8 cellular contexts compared by ENCODE assay signal in genomic region chr20:62603021-62603906, GRCh38. TPM values are rescaled to one million over a fixed set of nuclear protein-coding genes. Genes with fewer than 3 reads are reported as not detected.
A peak's percentile ranks its signal among the peaks of the same experiment; 100 is the strongest.
DNase-seq lines count a peak whose midpoint lies in the region; ATAC-seq, FAIRE-seq and TF ChIP-seq lines count a peak whose summit lies in the region.

No MANE protein-coding gene starts in this region.

- peak overlapping the region; percentile 81 for H4K91ac ChIP-seq in H1 (replicated peaks; ENCODE audit: insufficient read length, low read length)

- no peak overlapping the region for H3K23ac ChIP-seq in H1 (ENCODE audit: insufficient read length)

- H3K4me2 ChIP-seq in H1 (ENCODE audit: insufficient read depth in 1 of 2, low read depth in 2 of 2, low read length in 2 of 2) (no peak overlapping the region; a peak in 1 of 4 replicates), neural progenitor cell (no peak overlapping the region)

- POLR2A ChIA-PET in H1 (lab: Charles Lee; ENCODE audit: partially characterized antibody) = interaction anchor here (0.9 kb wide), 1 partner anchor 39 kb away, joined by 3 read pairs; the partner anchor contains the start of gene SLCO4A1

- H3K9ac ChIP-seq in H1 (replicated peaks in 1 of 4; ENCODE audit: extremely low read depth in 1 of 4, low read depth in 3 of 4, low read length in 3 of 4) (no peak overlapping the region), neural progenitor cell (no peak overlapping the region)

- peaks cover 12% of the 10 kb centered on the region for H3K27me3 Mint-ChIP-seq in neural progenitor cell (ENCODE audit: insufficient read depth, low read depth)

- ATAC-seq in activated CD4-positive, CD25-positive, alpha-beta regulatory T cell treated with anti-CD3 and anti-CD28 coated beads, Interleukin-2, amount 50 U/mL, for 24 hours = peak; percentile 51 to 61
- ATAC-seq in HG02678 (IDR thresholded peaks at IDR 0.05; ENCODE audit: unreplicated experiment) = no peak

- TF ChIP-seq RAD21 in H1 (IDR thresholded peaks at IDR 0.05 in 1 of 2, conservative IDR thresholded peaks at IDR 0.05 in 1 of 2; ENCODE audit: low read depth in 2 of 2, low read length in 2 of 2) = no peak

- H3K79me2 ChIP-seq in H1 (ENCODE audit: control insufficient read depth in 1 of 2, insufficient read depth in 2 of 2, low read length in 2 of 2) = no peaks in the 10 kb centered on the region
- no peaks in the 10 kb centered on the region for H3K79me2 ChIP-seq in neural progenitor cell (ENCODE audit: low read depth)

- H3K23me2 ChIP-seq in H1 (ENCODE audit: low read depth, low read length) = no peaks in the 10 kb centered on the region

- DNase-seq in GF-D8 (lab: John Stamatoyannopoulos, UW) = peak; percentile 94
- DNase-seq in NCI-H1105 treated with DMSO at 0.1 percent for 48 hours (lab: John Stamatoyannopoulos, UW) = peak; percentile 78
- DNase-seq in H1 (ENCODE audit: low read depth in 1 of 2, low spot score in 2 of 2) = no peak
- DNase-seq in neural progenitor cell (ENCODE audit: low spot score) = no peak
- DNase-seq in inferior parietal cortex (ENCODE audit: extremely low spot score) = no peak
- DNase-seq in GM19239 (ENCODE audit: insufficient read length, low spot score) = no peak

- no peak for TF ChIP-seq POLR2A in H1 (IDR thresholded peaks at IDR 0.05; ENCODE audit: control extremely low read depth in 1 of 2, low read depth in 2 of 2, low read length in 2 of 2)

- no peaks in the 10 kb centered on the region for H3K79me1 ChIP-seq in H1 (ENCODE audit: low read depth, low read length)

- H3K9me3 Mint-ChIP-seq in neural progenitor cell = no peaks in the 10 kb centered on the region

- H4K20me1 ChIP-seq in H1 (replicated peaks in 1 of 2; ENCODE audit: control insufficient read depth in 1 of 2, insufficient read depth in 2 of 2, low read length in 2 of 2) = no peaks in the 10 kb centered on the region
- H4K20me1 ChIP-seq in neural progenitor cell (ENCODE audit: low read depth) = no peaks in the 10 kb centered on the region

- H2BK5ac ChIP-seq in H1 (ENCODE audit: low read depth, low read length) = 0 out of 2 replicates have a peak overlapping the region, but pooled peaks have one; percentile 63

- H2AFZ ChIP-seq in H1 (ENCODE audit: low read length) (no peak overlapping the region), neural progenitor cell (replicated peaks) (peak overlapping the region; percentile 34)

- no peak overlapping the region for H3K18ac ChIP-seq in H1 (ENCODE audit: extremely low read depth, low read length)

- no peak for TF ChIP-seq EP300 in H1 (IDR thresholded peaks at IDR 0.05; ENCODE audit: borderline replicate concordance in 1 of 2, low read depth in 2 of 2, low read length in 2 of 2)

- H3K27me3 ChIP-seq in H1 (replicated peaks in 1 of 4; ENCODE audit: control insufficient read depth in 3 of 4, extremely low read depth in 1 of 4, insufficient read depth in 3 of 4, low read length in 3 of 4) (no peaks in the 10 kb centered on the region; a peak in 1 of 7 replicates), neural progenitor cell (peaks cover 6% of the 10 kb centered on the region)

- peaks cover 6 to 24% (median 17%) of the 10 kb centered on the region in 4 experiments for H3K4me1 ChIP-seq in H1 (replicated peaks in 1 of 4; ENCODE audit: control insufficient read depth in 3 of 4, insufficient read depth in 4 of 4, low read length in 3 of 4)
- H3K4me1 ChIP-seq in neural progenitor cell = no peaks in the 10 kb centered on the region

- no peak overlapping the region for H3K14ac ChIP-seq in H1 (ENCODE audit: insufficient read length)

- no peak overlapping the region for H3K4ac ChIP-seq in H1 (replicated peaks; ENCODE audit: insufficient read length, low read depth, low read length)

- no peak overlapping the region for H3K27ac ChIP-seq in H1 (ENCODE audit: low read depth, low read length)
- no peak overlapping the region for H3K27ac ChIP-seq in neural progenitor cell

- H4K8ac ChIP-seq in H1 (ENCODE audit: extremely low read depth, insufficient read depth, low read length) = peak overlapping the region; percentile 20

- no peaks in the 10 kb centered on the region for H3K36me3 Mint-ChIP-seq in neural progenitor cell

- CTCF ChIA-PET in H1 (lab: Charles Lee; ENCODE audit: partially characterized antibody) = interaction anchor here (0.6 to 1.4 kb wide), 5 partner anchors 13 to 314 kb away, joined by 3 to 4 read pairs (median 3); no protein-coding TSS in a partner anchor

- H3F3A ChIP-seq in neural progenitor cell (ENCODE audit: low read depth) = no peaks in the 10 kb centered on the region

- 89% methylated on average over 24 of the region's 26 CpGs; no CpG with 5 or more reads in 1 of the 2 experiments for WGBS in H1 (ENCODE audit: extremely low coverage in 1 of 2, insufficient coverage in 1 of 2, insufficient read length in 1 of 2, insufficient replicate concordance in 2 of 2, low coverage in 1 of 2, low lambda C conversion rate in 2 of 2, missing lambda C conversion rate in 1 of 2), 2 experiments

- H3K4me1 Mint-ChIP-seq in neural progenitor cell = peaks cover 9% of the 10 kb centered on the region

- no peak for FAIRE-seq in H1 (lab: Jason Lieb, UNC)
- no peak for FAIRE-seq in GM19239 (lab: Jason Lieb, UNC)

- H3K9me3 ChIP-seq in H1 (ENCODE audit: insufficient read depth in 2 of 2, low read depth in 1 of 2, low read length in 1 of 2) = no peaks in the 10 kb centered on the region
- no peaks in the 10 kb centered on the region for H3K9me3 ChIP-seq in neural progenitor cell (ENCODE audit: low read depth)

- peak overlapping the region; percentile 77; the same call in 1 of the 2 replicates for H2BK12ac ChIP-seq in H1 (ENCODE audit: low read depth, low read length)

- no peak overlapping the region for H3K4me3 Mint-ChIP-seq in neural progenitor cell

- peak overlapping the region; percentile 70; the same call in 1 of the 2 replicates for H2AK5ac ChIP-seq in H1 (ENCODE audit: low read depth, low read length)

- no peak for TF ChIP-seq CTCF in H1 (IDR thresholded peaks at IDR 0.05; ENCODE audit: control extremely low read depth in 1 of 3, insufficient read depth in 1 of 3, low read depth in 1 of 3, low read length in 3 of 3)
- TF ChIP-seq CTCF in neural progenitor cell (IDR thresholded peaks at IDR 0.05) = no peak

- H3K56ac ChIP-seq in H1 (replicated peaks; ENCODE audit: insufficient read length, low read depth, low read length) = no peak overlapping the region

- H3K36me3 ChIP-seq in H1 (ENCODE audit: control insufficient read depth in 2 of 4, insufficient read depth in 4 of 4, low read length in 3 of 4) (no peaks in the 10 kb centered on the region), neural progenitor cell (no peaks in the 10 kb centered on the region)

- H3K4me3 ChIP-seq in H1 (ENCODE audit: extremely low read depth in 1 of 4, insufficient read depth in 2 of 4, low read depth in 3 of 4, low read length in 4 of 4) = no peak overlapping the region
- no peak overlapping the region for H3K4me3 ChIP-seq in neural progenitor cell

- no peak overlapping the region for H3K27ac Mint-ChIP-seq in neural progenitor cell

- no peak overlapping the region for H4K5ac ChIP-seq in H1 (ENCODE audit: insufficient read length, low read depth, low read length)

- H2BK15ac ChIP-seq in H1 (ENCODE audit: low read length) = peak overlapping the region; percentile 53; the same call in 1 of the 2 replicates

- peak overlapping the region; percentile 66; the same call in 1 of the 2 replicates for H2BK20ac ChIP-seq in H1 (ENCODE audit: low read length)

- no peak overlapping the region for H2BK120ac ChIP-seq in H1 (replicated peaks; ENCODE audit: low read depth, low read length)

TF ChIP-seq in H1, 55 proteins besides CTCF, POLR2A, EP300 and RAD21:
- TF ChIP-seq BRCA1 (IDR thresholded peaks at IDR 0.05; ENCODE audit: low read depth, low read length) (no peak), GTF2F1 (IDR thresholded peaks at IDR 0.05; ENCODE audit: borderline replicate concordance, low read depth, low read length) (no peak), CBX8 (IDR thresholded peaks at IDR 0.05; ENCODE audit: borderline replicate concordance, low read depth, low read length) (no peak), HDAC2 (IDR thresholded peaks at IDR 0.05; ENCODE audit: borderline replicate concordance in 1 of 2, low read depth in 2 of 2, low read length in 2 of 2) (no peak)
TF ChIP-seq in H1: peak in this region for 0.

RNA-seq across cellular contexts. Expression of gene SLCO4A1, which starts 39.0 kb away (rescaled TPM):
- 18.2 and 18.5 TPM in 2 replicates for total RNA-seq in H1 (2021; fragmentation: NEBNext Ultra II Directional; extraction: Animal tissue kit (Norgen Biotek cat#: 25700))
- polyA plus RNA-seq in H1 (2011; rRNA removed) = 10.5 and 13.3 TPM in 2 replicates
- polyA plus RNA-seq in H1 (2011; cell fraction: cytosol; rRNA removed) = 10.5 TPM
- polyA plus RNA-seq in H1 (2011; cell fraction: nucleus; rRNA removed) = 30.4 TPM
- polyA plus RNA-seq in H1 (2012, experiment 1 of 2) = 15.4 to 21.3 TPM (median 15.8 TPM) in 4 replicates
- 19.2 TPM for polyA plus RNA-seq in H1 (2012, experiment 2 of 2)
- 19.8 TPM for polyA plus RNA-seq in H1 (2013, experiment 1 of 2)
- 21.9 TPM for polyA plus RNA-seq in H1 (2013, experiment 2 of 2)
- 6.1 and 7.4 TPM in 2 replicates for polyA minus RNA-seq in H1 (2011; rRNA and poly(A)+ RNA removed)
- polyA minus RNA-seq in H1 (2011; cell fraction: cytosol; rRNA and poly(A)+ RNA removed) = 9.3 TPM
- 10.6 TPM for polyA minus RNA-seq in H1 (2011; cell fraction: nucleus; rRNA and poly(A)+ RNA removed)
- total RNA-seq in neural progenitor cell (ENCODE audit: low replicate concordance) = 0.88 and 3.1 TPM in 2 replicates

Comparison
In these comparisons a context has a peak if more than half of its experiments do, and no peak if none do; other contexts are left out.
1. DNase-seq: peak in GF-D8 (single experiment) and NCI-H1105 treated with DMSO at 0.1 percent for 48 hours (single experiment); none in H1 (0 of 2), neural progenitor cell (single experiment), inferior parietal cortex (single experiment) and GM19239 (single experiment).